ENCODE assay signal across 1 cellular context in the genomic region with DNA sequence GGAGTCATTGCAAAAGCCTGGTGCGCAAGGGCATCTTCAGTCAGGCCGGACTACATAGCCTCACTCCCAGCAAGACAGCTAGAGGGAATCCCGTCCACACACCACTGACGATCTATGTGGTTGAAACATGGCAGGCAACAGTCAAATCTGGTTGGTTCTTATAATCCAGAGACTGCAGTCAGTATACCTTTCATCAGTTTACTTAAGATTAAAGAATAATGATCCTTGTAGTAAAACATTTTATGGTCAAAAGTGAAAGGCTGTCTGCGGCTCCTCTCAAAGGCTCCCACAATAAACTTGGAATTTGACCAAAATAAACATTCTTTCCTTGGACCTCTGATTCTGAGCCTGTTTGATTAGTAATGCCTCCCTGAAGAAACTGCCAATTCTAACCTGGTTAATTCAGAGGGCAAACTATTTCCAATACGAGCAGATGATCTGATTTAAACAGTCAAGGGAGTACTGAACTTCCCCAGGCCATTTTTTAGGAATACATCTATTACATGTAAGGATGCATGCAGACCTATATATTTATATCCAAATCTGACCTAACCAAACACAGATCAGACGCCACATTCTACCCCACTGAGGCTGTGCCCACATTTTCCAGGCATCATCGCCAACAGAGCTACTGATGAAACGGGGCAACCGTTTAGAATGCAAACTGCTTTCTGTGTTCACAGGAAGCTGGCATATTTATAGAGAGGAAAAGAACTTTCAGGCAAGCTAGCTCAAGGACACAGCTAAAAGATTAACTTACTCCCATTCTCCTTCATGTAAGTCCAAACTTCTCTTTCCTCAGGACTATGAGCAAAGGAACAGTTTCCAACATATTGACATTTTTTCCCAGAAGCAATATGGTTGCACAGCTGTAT.
A peak's percentile ranks its signal among the peaks of the same experiment; 100 is the strongest.
TF ChIP-seq lines count a peak whose summit lies in the region.

No MANE protein-coding gene starts in this region.

TF ChIP-seq in HepG2, 621 proteins besides CTCF, POLR2A, EP300 and RAD21 (continued from another document and continues in another):
- TF ChIP-seq, protein P1, sequence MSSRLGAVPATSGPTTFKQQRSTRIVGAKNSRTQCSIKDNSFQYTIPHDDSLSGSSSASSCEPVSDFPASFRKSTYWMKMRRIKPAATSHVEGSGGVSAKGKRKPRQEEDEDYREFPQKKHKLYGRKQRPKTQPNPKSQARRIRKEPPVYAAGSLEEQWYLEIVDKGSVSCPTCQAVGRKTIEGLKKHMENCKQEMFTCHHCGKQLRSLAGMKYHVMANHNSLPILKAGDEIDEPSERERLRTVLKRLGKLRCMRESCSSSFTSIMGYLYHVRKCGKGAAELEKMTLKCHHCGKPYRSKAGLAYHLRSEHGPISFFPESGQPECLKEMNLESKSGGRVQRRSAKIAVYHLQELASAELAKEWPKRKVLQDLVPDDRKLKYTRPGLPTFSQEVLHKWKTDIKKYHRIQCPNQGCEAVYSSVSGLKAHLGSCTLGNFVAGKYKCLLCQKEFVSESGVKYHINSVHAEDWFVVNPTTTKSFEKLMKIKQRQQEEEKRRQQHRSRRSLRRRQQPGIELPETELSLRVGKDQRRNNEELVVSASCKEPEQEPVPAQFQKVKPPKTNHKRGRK (CRISPR knock-in tag; IDR thresholded peaks at IDR 0.05), result no peak
- TF ChIP-seq DPF2 (CRISPR knock-in tag; IDR thresholded peaks at IDR 0.05; ENCODE audit: borderline replicate concordance, low read depth) (0 out of 2 replicates have a peak, but pooled peaks have one; percentile 14), ZNF260 (CRISPR knock-in tag; IDR thresholded peaks at IDR 0.05; ENCODE audit: borderline replicate concordance, low read depth) (no peak), POGZ (CRISPR knock-in tag; IDR thresholded peaks at IDR 0.05) (no peak), ESRRA (CRISPR knock-in tag; IDR thresholded peaks at IDR 0.05; ENCODE audit: low read depth) (peak; percentile 78), ZBTB3 (CRISPR knock-in tag; IDR thresholded peaks at IDR 0.05; ENCODE audit: borderline replicate concordance, low read depth) (no peak), RFX1 (IDR thresholded peaks at IDR 0.05) (no peak), MAZ (IDR thresholded peaks at IDR 0.05; ENCODE audit: borderline replicate concordance, low read depth, low read length) (no peak), MAZ (CRISPR knock-in tag; IDR thresholded peaks at IDR 0.05; ENCODE audit: low read depth) (no peak), NCOA2 (CRISPR knock-in tag; IDR thresholded peaks at IDR 0.05) (peak; percentile 67), ZFP90 (CRISPR knock-in tag; IDR thresholded peaks at IDR 0.05; ENCODE audit: borderline replicate concordance) (no peak), ZNF430 (CRISPR knock-in tag; IDR thresholded peaks at IDR 0.05) (no peak), ATAD3A (CRISPR knock-in tag; IDR thresholded peaks at IDR 0.05) (no peak), ZNF670 (CRISPR knock-in tag; IDR thresholded peaks at IDR 0.05; ENCODE audit: borderline replicate concordance) (no peak), GFI1 (CRISPR knock-in tag; IDR thresholded peaks at IDR 0.05; ENCODE audit: borderline replicate concordance) (peak; percentile 37; the same call in 1 of the 2 replicates), SP5 (CRISPR knock-in tag; IDR thresholded peaks at IDR 0.05; ENCODE audit: borderline replicate concordance, low read depth) (no peak), ZNF816 (CRISPR knock-in tag; IDR thresholded peaks at IDR 0.05; ENCODE audit: borderline replicate concordance) (0 out of 2 replicates have a peak, but pooled peaks have one; percentile 26), TARDBP (CRISPR knock-in tag; IDR thresholded peaks at IDR 0.05) (peak; percentile 43; the same call in 1 of the 2 replicates), ZNF143 (CRISPR knock-in tag; IDR thresholded peaks at IDR 0.05) (no peak), ZSCAN25 (CRISPR knock-in tag; IDR thresholded peaks at IDR 0.05) (no peak), ZFP37 (CRISPR knock-in tag; IDR thresholded peaks at IDR 0.05; ENCODE audit: borderline replicate concordance) (no peak), ZNF180 (CRISPR knock-in tag; IDR thresholded peaks at IDR 0.05; ENCODE audit: borderline replicate concordance, low read depth) (no peak), DR1 (CRISPR knock-in tag; IDR thresholded peaks at IDR 0.05) (no peak), ZNF549 (CRISPR knock-in tag; IDR thresholded peaks at IDR 0.05) (no peak), HNRNPH1 (optimal IDR thresholded peaks at IDR 0.05; ENCODE audit: low read depth, low read length) (no peak), MED1 (CRISPR knock-in tag; IDR thresholded peaks at IDR 0.05) (peak; percentile 81), ZNF496 (CRISPR knock-in tag; IDR thresholded peaks at IDR 0.05; ENCODE audit: insufficient replicate concordance) (no peak), BHLHE40 (IDR thresholded peaks at IDR 0.05; ENCODE audit: low read length) (no peak), KMT2B (CRISPR knock-in tag; IDR thresholded peaks at IDR 0.05) (no peak), MAF1 (CRISPR knock-in tag; IDR thresholded peaks at IDR 0.05; ENCODE audit: borderline replicate concordance) (no peak), MIER2 (CRISPR knock-in tag; IDR thresholded peaks at IDR 0.05) (no peak), KAT7 (CRISPR knock-in tag; IDR thresholded peaks at IDR 0.05; ENCODE audit: borderline replicate concordance) (peak; percentile 55; the same call in 1 of the 2 replicates), ZNF616 (CRISPR knock-in tag; IDR thresholded peaks at IDR 0.05; ENCODE audit: low read depth) (no peak), TBX2 (CRISPR knock-in tag; IDR thresholded peaks at IDR 0.05; ENCODE audit: borderline replicate concordance) (0 out of 2 replicates have a peak, but pooled peaks have one; percentile 30), ZNF44 (CRISPR knock-in tag; IDR thresholded peaks at IDR 0.05) (no peak), FOXA3 (CRISPR knock-in tag; IDR thresholded peaks at IDR 0.05) (peak; percentile 78), XRCC5 (optimal IDR thresholded peaks at IDR 0.05; ENCODE audit: low read length) (no peak), ETV6 (CRISPR knock-in tag; conservative IDR thresholded peaks at IDR 0.05) (no peak)
- TF ChIP-seq, protein P2, sequence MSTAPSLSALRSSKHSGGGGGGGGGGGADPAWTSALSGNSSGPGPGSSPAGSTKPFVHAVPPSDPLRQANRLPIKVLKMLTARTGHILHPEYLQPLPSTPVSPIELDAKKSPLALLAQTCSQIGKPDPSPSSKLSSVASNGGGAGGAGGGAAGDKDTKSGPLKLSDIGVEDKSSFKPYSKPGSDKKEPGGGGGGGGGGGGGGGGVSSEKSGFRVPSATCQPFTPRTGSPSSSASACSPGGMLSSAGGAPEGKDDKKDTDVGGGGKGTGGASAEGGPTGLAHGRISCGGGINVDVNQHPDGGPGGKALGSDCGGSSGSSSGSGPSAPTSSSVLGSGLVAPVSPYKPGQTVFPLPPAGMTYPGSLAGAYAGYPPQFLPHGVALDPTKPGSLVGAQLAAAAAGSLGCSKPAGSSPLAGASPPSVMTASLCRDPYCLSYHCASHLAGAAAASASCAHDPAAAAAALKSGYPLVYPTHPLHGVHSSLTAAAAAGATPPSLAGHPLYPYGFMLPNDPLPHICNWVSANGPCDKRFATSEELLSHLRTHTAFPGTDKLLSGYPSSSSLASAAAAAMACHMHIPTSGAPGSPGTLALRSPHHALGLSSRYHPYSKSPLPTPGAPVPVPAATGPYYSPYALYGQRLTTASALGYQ (CRISPR knock-in tag; IDR thresholded peaks at IDR 0.05), result peak; percentile 84
- TF ChIP-seq, protein P3, sequence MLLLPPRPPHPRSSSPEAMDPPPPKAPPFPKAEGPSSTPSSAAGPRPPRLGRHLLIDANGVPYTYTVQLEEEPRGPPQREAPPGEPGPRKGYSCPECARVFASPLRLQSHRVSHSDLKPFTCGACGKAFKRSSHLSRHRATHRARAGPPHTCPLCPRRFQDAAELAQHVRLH (CRISPR knock-in tag; IDR thresholded peaks at IDR 0.05; ENCODE audit: borderline replicate concordance, low read depth), result no peak
- TF ChIP-seq, protein P4, sequence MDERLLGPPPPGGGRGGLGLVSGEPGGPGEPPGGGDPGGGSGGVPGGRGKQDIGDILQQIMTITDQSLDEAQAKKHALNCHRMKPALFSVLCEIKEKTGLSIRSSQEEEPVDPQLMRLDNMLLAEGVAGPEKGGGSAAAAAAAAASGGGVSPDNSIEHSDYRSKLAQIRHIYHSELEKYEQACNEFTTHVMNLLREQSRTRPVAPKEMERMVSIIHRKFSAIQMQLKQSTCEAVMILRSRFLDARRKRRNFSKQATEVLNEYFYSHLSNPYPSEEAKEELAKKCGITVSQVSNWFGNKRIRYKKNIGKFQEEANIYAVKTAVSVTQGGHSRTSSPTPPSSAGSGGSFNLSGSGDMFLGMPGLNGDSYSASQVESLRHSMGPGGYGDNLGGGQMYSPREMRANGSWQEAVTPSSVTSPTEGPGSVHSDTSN (CRISPR knock-in tag; IDR thresholded peaks at IDR 0.05), result no peak
- TF ChIP-seq, protein P5, sequence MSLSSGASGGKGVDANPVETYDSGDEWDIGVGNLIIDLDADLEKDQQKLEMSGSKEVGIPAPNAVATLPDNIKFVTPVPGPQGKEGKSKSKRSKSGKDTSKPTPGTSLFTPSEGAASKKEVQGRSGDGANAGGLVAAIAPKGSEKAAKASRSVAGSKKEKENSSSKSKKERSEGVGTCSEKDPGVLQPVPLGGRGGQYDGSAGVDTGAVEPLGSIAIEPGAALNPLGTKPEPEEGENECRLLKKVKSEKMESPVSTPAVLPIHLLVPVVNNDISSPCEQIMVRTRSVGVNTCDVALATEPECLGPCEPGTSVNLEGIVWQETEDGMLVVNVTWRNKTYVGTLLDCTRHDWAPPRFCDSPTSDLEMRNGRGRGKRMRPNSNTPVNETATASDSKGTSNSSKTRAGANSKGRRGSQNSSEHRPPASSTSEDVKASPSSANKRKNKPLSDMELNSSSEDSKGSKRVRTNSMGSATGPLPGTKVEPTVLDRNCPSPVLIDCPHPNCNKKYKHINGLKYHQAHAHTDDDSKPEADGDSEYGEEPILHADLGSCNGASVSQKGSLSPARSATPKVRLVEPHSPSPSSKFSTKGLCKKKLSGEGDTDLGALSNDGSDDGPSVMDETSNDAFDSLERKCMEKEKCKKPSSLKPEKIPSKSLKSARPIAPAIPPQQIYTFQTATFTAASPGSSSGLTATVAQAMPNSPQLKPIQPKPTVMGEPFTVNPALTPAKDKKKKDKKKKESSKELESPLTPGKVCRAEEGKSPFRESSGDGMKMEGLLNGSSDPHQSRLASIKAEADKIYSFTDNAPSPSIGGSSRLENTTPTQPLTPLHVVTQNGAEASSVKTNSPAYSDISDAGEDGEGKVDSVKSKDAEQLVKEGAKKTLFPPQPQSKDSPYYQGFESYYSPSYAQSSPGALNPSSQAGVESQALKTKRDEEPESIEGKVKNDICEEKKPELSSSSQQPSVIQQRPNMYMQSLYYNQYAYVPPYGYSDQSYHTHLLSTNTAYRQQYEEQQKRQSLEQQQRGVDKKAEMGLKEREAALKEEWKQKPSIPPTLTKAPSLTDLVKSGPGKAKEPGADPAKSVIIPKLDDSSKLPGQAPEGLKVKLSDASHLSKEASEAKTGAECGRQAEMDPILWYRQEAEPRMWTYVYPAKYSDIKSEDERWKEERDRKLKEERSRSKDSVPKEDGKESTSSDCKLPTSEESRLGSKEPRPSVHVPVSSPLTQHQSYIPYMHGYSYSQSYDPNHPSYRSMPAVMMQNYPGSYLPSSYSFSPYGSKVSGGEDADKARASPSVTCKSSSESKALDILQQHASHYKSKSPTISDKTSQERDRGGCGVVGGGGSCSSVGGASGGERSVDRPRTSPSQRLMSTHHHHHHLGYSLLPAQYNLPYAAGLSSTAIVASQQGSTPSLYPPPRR (CRISPR knock-in tag; IDR thresholded peaks at IDR 0.05; ENCODE audit: borderline replicate concordance), result no peak; the same call in 1 of the 2 replicates
- TF ChIP-seq, protein P6, sequence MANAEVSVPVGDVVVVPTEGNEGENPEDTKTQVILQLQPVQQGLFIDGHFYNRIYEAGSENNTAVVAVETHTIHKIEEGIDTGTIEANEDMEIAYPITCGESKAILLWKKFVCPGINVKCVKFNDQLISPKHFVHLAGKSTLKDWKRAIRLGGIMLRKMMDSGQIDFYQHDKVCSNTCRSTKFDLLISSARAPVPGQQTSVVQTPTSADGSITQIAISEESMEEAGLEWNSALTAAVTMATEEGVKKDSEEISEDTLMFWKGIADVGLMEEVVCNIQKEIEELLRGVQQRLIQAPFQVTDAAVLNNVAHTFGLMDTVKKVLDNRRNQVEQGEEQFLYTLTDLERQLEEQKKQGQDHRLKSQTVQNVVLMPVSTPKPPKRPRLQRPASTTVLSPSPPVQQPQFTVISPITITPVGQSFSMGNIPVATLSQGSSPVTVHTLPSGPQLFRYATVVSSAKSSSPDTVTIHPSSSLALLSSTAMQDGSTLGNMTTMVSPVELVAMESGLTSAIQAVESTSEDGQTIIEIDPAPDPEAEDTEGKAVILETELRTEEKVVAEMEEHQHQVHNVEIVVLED (CRISPR knock-in tag; IDR thresholded peaks at IDR 0.05; ENCODE audit: borderline replicate concordance), result no peak; the same call in 1 of the 2 replicates
- TF ChIP-seq, protein P7, sequence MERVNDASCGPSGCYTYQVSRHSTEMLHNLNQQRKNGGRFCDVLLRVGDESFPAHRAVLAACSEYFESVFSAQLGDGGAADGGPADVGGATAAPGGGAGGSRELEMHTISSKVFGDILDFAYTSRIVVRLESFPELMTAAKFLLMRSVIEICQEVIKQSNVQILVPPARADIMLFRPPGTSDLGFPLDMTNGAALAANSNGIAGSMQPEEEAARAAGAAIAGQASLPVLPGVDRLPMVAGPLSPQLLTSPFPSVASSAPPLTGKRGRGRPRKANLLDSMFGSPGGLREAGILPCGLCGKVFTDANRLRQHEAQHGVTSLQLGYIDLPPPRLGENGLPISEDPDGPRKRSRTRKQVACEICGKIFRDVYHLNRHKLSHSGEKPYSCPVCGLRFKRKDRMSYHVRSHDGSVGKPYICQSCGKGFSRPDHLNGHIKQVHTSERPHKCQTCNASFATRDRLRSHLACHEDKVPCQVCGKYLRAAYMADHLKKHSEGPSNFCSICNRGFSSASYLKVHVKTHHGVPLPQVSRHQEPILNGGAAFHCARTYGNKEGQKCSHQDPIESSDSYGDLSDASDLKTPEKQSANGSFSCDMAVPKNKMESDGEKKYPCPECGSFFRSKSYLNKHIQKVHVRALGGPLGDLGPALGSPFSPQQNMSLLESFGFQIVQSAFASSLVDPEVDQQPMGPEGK (CRISPR knock-in tag; IDR thresholded peaks at IDR 0.05), result no peak
- TF ChIP-seq, protein P8, sequence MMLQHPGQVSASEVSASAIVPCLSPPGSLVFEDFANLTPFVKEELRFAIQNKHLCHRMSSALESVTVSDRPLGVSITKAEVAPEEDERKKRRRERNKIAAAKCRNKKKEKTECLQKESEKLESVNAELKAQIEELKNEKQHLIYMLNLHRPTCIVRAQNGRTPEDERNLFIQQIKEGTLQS (CRISPR knock-in tag; IDR thresholded peaks at IDR 0.05), result no peak
- TF ChIP-seq, protein P9, sequence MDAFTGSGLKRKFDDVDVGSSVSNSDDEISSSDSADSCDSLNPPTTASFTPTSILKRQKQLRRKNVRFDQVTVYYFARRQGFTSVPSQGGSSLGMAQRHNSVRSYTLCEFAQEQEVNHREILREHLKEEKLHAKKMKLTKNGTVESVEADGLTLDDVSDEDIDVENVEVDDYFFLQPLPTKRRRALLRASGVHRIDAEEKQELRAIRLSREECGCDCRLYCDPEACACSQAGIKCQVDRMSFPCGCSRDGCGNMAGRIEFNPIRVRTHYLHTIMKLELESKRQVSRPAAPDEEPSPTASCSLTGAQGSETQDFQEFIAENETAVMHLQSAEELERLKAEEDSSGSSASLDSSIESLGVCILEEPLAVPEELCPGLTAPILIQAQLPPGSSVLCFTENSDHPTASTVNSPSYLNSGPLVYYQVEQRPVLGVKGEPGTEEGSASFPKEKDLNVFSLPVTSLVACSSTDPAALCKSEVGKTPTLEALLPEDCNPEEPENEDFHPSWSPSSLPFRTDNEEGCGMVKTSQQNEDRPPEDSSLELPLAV (CRISPR knock-in tag; conservative IDR thresholded peaks at IDR 0.05; ENCODE audit: low read depth), result no peak
